ENCODE assay signal across 4 cellular contexts in genomic region chr1:37120279-37120678, GRCh38.
"Had no signal": no experiment of that assay in that cellular context is flagged by ENCODE, and none has a peak within 500 bp of the region (broad histone marks: within the 10 kb centered on the region; RNA-seq: fewer than 3 reads in every experiment).

No MANE protein-coding gene starts in this region.

- H3K27ac Mint-ChIP-seq: GM23338 had no signal

- H3K4me3 ChIP-seq: GM23338 had no signal

- DNase-seq: H9, HCEC 1CT, IMR-90 had no signal

- H3K4me2 ChIP-seq: GM23338 had no signal

- H2AFZ ChIP-seq: GM23338 had no signal

- ATAC-seq: GM23338 had no signal

- H3K4me1 Mint-ChIP-seq: GM23338 had no signal

- H3K9me3 Mint-ChIP-seq: GM23338, H9 had no signal

- H3K4me3 Mint-ChIP-seq: GM23338, H9 had no signal
